In genomic region chr2:176118606-176119370, GRCh38 we compare ENCODE assay signal across 10 cellular contexts. TPM values are rescaled to one million over a fixed set of nuclear protein-coding genes. Genes with fewer than 3 reads are reported as not detected.
DNase-seq lines count a peak whose midpoint lies in the region; ATAC-seq and TF ChIP-seq lines count a peak whose summit lies in the region.
"Had no signal": no experiment of that assay in that cellular context is flagged by ENCODE, and none has a peak within 500 bp of the region (broad histone marks: within the 10 kb centered on the region; RNA-seq: fewer than 3 reads in every experiment).

No MANE protein-coding gene starts in this region.

- H3K27me3 ChIP-seq in mammary epithelial cell (ENCODE audit: insufficient read depth, low read length): peaks cover 91% of the 10 kb centered on the region

- peaks cover 8% of the 10 kb centered on the region for H3K4me1 ChIP-seq in mammary epithelial cell (ENCODE audit: insufficient read depth, low read length)

- H3K79me2 ChIP-seq in mammary epithelial cell (ENCODE audit: insufficient read depth, low read length): no peaks in the 10 kb centered on the region

- no peak overlapping the region for H3K4me2 ChIP-seq in mammary epithelial cell (ENCODE audit: insufficient read depth, low read depth, low read length)

- peaks cover 84% of the 10 kb centered on the region for H3K27me3 Mint-ChIP-seq in T-helper 1 cell treated with Interleukin-12 subunit alpha and Interleukin-12 subunit beta and Interleukin-4 antibody, amounts not matched to agents 30 μg/mL and 1 μg/mL, for 36 hours (ENCODE audit: low read depth)
- H3K27me3 Mint-ChIP-seq in progenitor cell of endocrine pancreas: peaks cover 90% of the 10 kb centered on the region

- dilution Hi-C loops in mammary epithelial cell (cut with HindIII; ENCODE audit: low sequenced_read_pairs): no loop called here

- TF ChIP-seq CTCF in mammary epithelial cell (conservative IDR thresholded peaks at IDR 0.05 in 1 of 2, IDR thresholded peaks at IDR 0.05 in 1 of 2; ENCODE audit: extremely low read depth in 1 of 2, insufficient read depth in 1 of 2, low read depth in 1 of 2, low read length in 2 of 2) (peak; percentile 29 to 38), progenitor cell of endocrine pancreas (IDR thresholded peaks at IDR 0.05; ENCODE audit: unreplicated experiment) (peak; percentile 57)

- no peaks in the 10 kb centered on the region for H3K9me3 ChIP-seq in mammary epithelial cell (replicated peaks; ENCODE audit: insufficient read depth, low read length)

- no peak for ATAC-seq in GM21576 (IDR thresholded peaks at IDR 0.05; ENCODE audit: unreplicated experiment)

- H3K9ac ChIP-seq in mammary epithelial cell (ENCODE audit: insufficient read depth, low read length): no peak overlapping the region

- DNase-seq in T-helper 1 cell (no peak), NCI-H1048 (lab: John Stamatoyannopoulos, UW) (peak; percentile 60), mammary epithelial cell (no peak), progenitor cell of endocrine pancreas (ENCODE audit: low spot score, unreplicated experiment) (no peak), C1 segment of cervical spinal cord (lab: John Stamatoyannopoulos, UW) (no peak), epidermal melanocyte (ENCODE audit: insufficient read length, low spot score) (no peak)

- peak overlapping the region; percentile 56 for H3K4me3 Mint-ChIP-seq in T-helper 1 cell treated with Interleukin-12 subunit alpha and Interleukin-12 subunit beta and Interleukin-4 antibody, amounts not matched to agents 30 μg/mL and 1 μg/mL, for 36 hours
- H3K4me3 Mint-ChIP-seq in progenitor cell of endocrine pancreas (ENCODE audit: low read depth): no peak overlapping the region

- intact Hi-C loops in mammary epithelial cell (cut with micrococcal nuclease): no loop called here

- H3K9me3 Mint-ChIP-seq in T-helper 1 cell treated with Interleukin-12 subunit alpha and Interleukin-12 subunit beta and Interleukin-4 antibody, amounts not matched to agents 30 μg/mL and 1 μg/mL, for 36 hours: peaks cover 3% of the 10 kb centered on the region
- no peaks in the 10 kb centered on the region for H3K9me3 Mint-ChIP-seq in progenitor cell of endocrine pancreas (ENCODE audit: low read depth)

- no TSS peak for BruUV-seq in mammary epithelial cell (replicated peaks; lab: Mats Ljungman, UMichigan)

- in situ Hi-C loops in mammary epithelial cell (cut with MboI; ENCODE audit: low sequenced_read_pairs in 2 of 2): no loop called here

- no peak overlapping the region for H3K27ac ChIP-seq in mammary epithelial cell (ENCODE audit: insufficient read depth, low read depth, low read length)

- 18% methylated on average over 23 of the region's 24 CpGs for WGBS in mammary epithelial cell (ENCODE audit: low coverage, missing lambda C conversion rate)

- H4K20me1 ChIP-seq in mammary epithelial cell (ENCODE audit: insufficient read depth, low read length): peaks cover 2% of the 10 kb centered on the region

- H3K36me3 Mint-ChIP-seq in T-helper 1 cell treated with Interleukin-12 subunit alpha and Interleukin-12 subunit beta and Interleukin-4 antibody, amounts not matched to agents 30 μg/mL and 1 μg/mL, for 36 hours (ENCODE audit: low read depth): peaks cover 2% of the 10 kb centered on the region
- no peaks in the 10 kb centered on the region for H3K36me3 Mint-ChIP-seq in progenitor cell of endocrine pancreas (ENCODE audit: insufficient read depth)

- CTCF ChIA-PET in mammary epithelial cell (lab: Charles Lee; ENCODE audit: low non-redundant PET): no interaction called here

- H3K4me1 Mint-ChIP-seq in T-helper 1 cell treated with Interleukin-12 subunit alpha and Interleukin-12 subunit beta and Interleukin-4 antibody, amounts not matched to agents 30 μg/mL and 1 μg/mL, for 36 hours (ENCODE audit: low read depth): peaks cover 9% of the 10 kb centered on the region
- H3K4me1 Mint-ChIP-seq in progenitor cell of endocrine pancreas (ENCODE audit: low read depth): no peaks in the 10 kb centered on the region

- H3K4me3 ChIP-seq in mammary epithelial cell (replicated peaks in 1 of 3; ENCODE audit: insufficient read depth in 1 of 3, low read depth in 2 of 3, low read length in 3 of 3): no peak overlapping the region

- H3K36me3 ChIP-seq in mammary epithelial cell (ENCODE audit: insufficient read depth, low read length): no peaks in the 10 kb centered on the region

- peak overlapping the region; percentile 46 for H3K27ac Mint-ChIP-seq in T-helper 1 cell treated with Interleukin-12 subunit alpha and Interleukin-12 subunit beta and Interleukin-4 antibody, amounts not matched to agents 30 μg/mL and 1 μg/mL, for 36 hours
- peak overlapping the region; percentile 55 for H3K27ac Mint-ChIP-seq in progenitor cell of endocrine pancreas

- no peak overlapping the region for H2AFZ ChIP-seq in mammary epithelial cell (ENCODE audit: low read depth, low read length)

RNA-seq across cellular contexts. Expression of gene HOXD10, which starts 2.2 kb away (rescaled TPM):
- not detected for total RNA-seq in mammary epithelial cell
- not detected for polyA plus RNA-seq in mammary epithelial cell
- polyA minus RNA-seq in mammary epithelial cell: not detected
- not detected in 2 replicates for total RNA-seq in progenitor cell of endocrine pancreas
- total RNA-seq: T-helper 1 cell treated with Interleukin-12 subunit alpha and Interleukin-12 subunit beta and Interleukin-4 antibody, amounts not matched to agents 30 ng/mL and 1 ng/mL, for 36 hours had no signal

RNA-seq across cellular contexts. Expression of gene HOXD9, which starts 3.7 kb away (rescaled TPM):
- total RNA-seq in mammary epithelial cell (not detected), progenitor cell of endocrine pancreas (not detected in 2 replicates)
- not detected for polyA plus RNA-seq in mammary epithelial cell
- polyA minus RNA-seq in mammary epithelial cell: not detected
- total RNA-seq: T-helper 1 cell treated with Interleukin-12 subunit alpha and Interleukin-12 subunit beta and Interleukin-4 antibody, amounts not matched to agents 30 ng/mL and 1 ng/mL, for 36 hours had no signal

RNA-seq across cellular contexts. Expression of gene HOXD8, which starts 10.7 kb away (rescaled TPM):
- under 1 TPM in 1 of 2 donors, not detected in 1; 0.16 TPM for total RNA-seq in mammary epithelial cell
- polyA plus RNA-seq in mammary epithelial cell: not detected
- polyA minus RNA-seq in mammary epithelial cell: not detected
- total RNA-seq in progenitor cell of endocrine pancreas: not detected in 2 replicates
- total RNA-seq: T-helper 1 cell treated with Interleukin-12 subunit alpha and Interleukin-12 subunit beta and Interleukin-4 antibody, amounts not matched to agents 30 ng/mL and 1 ng/mL, for 36 hours had no signal

RNA-seq across cellular contexts. Expression of gene HOXD11, which starts 11.7 kb away (rescaled TPM):
- total RNA-seq in mammary epithelial cell (not detected), progenitor cell of endocrine pancreas (not detected in 2 replicates)
- polyA plus RNA-seq in mammary epithelial cell: not detected
- polyA minus RNA-seq in mammary epithelial cell: not detected
- total RNA-seq: T-helper 1 cell treated with Interleukin-12 subunit alpha and Interleukin-12 subunit beta and Interleukin-4 antibody, amounts not matched to agents 30 ng/mL and 1 ng/mL, for 36 hours had no signal

RNA-seq across cellular contexts. Expression of gene HOXD12, which starts 19.2 kb away (rescaled TPM):
- total RNA-seq in mammary epithelial cell (not detected), progenitor cell of endocrine pancreas (not detected in 2 replicates)
- not detected for polyA plus RNA-seq in mammary epithelial cell
- not detected for polyA minus RNA-seq in mammary epithelial cell
- total RNA-seq: T-helper 1 cell treated with Interleukin-12 subunit alpha and Interleukin-12 subunit beta and Interleukin-4 antibody, amounts not matched to agents 30 ng/mL and 1 ng/mL, for 36 hours had no signal
- polyA plus RNA-seq: thymus had no signal
